9 cellular contexts compared by ENCODE assay signal in genomic region chr17:8140058-8140412, GRCh38. TPM values are rescaled to one million over a fixed set of nuclear protein-coding genes. Genes with fewer than 3 reads are reported as not detected.
DNase-seq lines count a peak whose midpoint lies in the region; ATAC-seq and TF ChIP-seq lines count a peak whose summit lies in the region.
"Had no signal": no experiment of that assay in that cellular context is flagged by ENCODE, and none has a peak within 500 bp of the region (broad histone marks: within the 10 kb centered on the region; RNA-seq: fewer than 3 reads in every experiment).

No MANE protein-coding gene starts in this region.

- 77% methylated on average over 11 of the region's 11 CpGs for WGBS in prostate gland

- H3K9me3 ChIP-seq in RWPE2 (ENCODE audit: severe bottlenecking): no peaks in the 10 kb centered on the region
- no peaks in the 10 kb centered on the region for H3K9me3 ChIP-seq in prostate gland
- H3K9me3 ChIP-seq: SJSA1 had no signal

- no peak for TF ChIP-seq POLR2A in prostate gland (IDR thresholded peaks at IDR 0.05)

- DNase-seq in RWPE2 (ENCODE audit: low spot score): no peak
- DNase-seq in left ventricle myocardium superior: peak; percentile 54
- no peak for DNase-seq in prostate gland (ENCODE audit: low spot score)
- no peak for DNase-seq in kidney tubule cell (ENCODE audit: low spot score)

- intact Hi-C loops in left ventricle myocardium superior (cut with micrococcal nuclease): no loop called here
- intact Hi-C loops in prostate gland (cut with DNase I): no loop called here

- TF ChIP-seq CTCF in C4-2B (conservative IDR thresholded peaks at IDR 0.05) (no peak), RWPE2 (IDR thresholded peaks at IDR 0.05; ENCODE audit: poor library complexity, severe bottlenecking) (no peak), prostate gland (IDR thresholded peaks at IDR 0.05) (no peak)

- no peaks in the 10 kb centered on the region for H3K27me3 ChIP-seq in RWPE2 (ENCODE audit: insufficient read depth, poor library complexity, severe bottlenecking)
- no peaks in the 10 kb centered on the region for H3K27me3 ChIP-seq in prostate gland (replicated peaks; ENCODE audit: insufficient read depth)
- H3K27me3 ChIP-seq: SJSA1 had no signal

- peaks cover 2% of the 10 kb centered on the region for H3K4me1 ChIP-seq in RWPE2 (ENCODE audit: insufficient read depth, poor library complexity, severe bottlenecking)
- H3K4me1 ChIP-seq in prostate gland (replicated peaks): no peaks in the 10 kb centered on the region

- H3K4me3 ChIP-seq in RWPE2 (ENCODE audit: severe bottlenecking) (no peak overlapping the region), prostate gland (no peak overlapping the region)
- H3K4me3 ChIP-seq: SJSA1 had no signal

- ATAC-seq in RWPE2 (ENCODE audit: low read depth) (no peak), left ventricle myocardium superior (peak; percentile 7), GM21737 (IDR thresholded peaks at IDR 0.05; ENCODE audit: unreplicated experiment) (no peak), GM19351 (IDR thresholded peaks at IDR 0.05; ENCODE audit: unreplicated experiment) (no peak)
- no peak for ATAC-seq in activated CD4-positive, CD25-positive, alpha-beta regulatory T cell treated with anti-CD3 and anti-CD28 coated beads, Interleukin-2, amount 50 U/mL, for 24 hours

- H3K27ac ChIP-seq in C4-2B: peak overlapping the region; percentile 58; the same call in 1 of the 2 replicates
- peak overlapping the region; percentile 66 for H3K27ac ChIP-seq in RWPE2 (ENCODE audit: poor library complexity, severe bottlenecking)
- H3K27ac ChIP-seq in prostate gland: peak overlapping the region; percentile 92 to 94
- H3K27ac ChIP-seq: SJSA1 had no signal

- H3K36me3 ChIP-seq in RWPE2 (ENCODE audit: low read depth) (peaks cover 54% of the 10 kb centered on the region), prostate gland (peaks cover 34 to 46% of the 10 kb centered on the region in 2 donors)

RNA-seq across cellular contexts. Expression of gene PER1, which starts 12.2 kb away (rescaled TPM):
- total RNA-seq in left ventricle myocardium superior (126 TPM), prostate gland (100 to 1,000 TPM; 119 to 142 TPM)

RNA-seq across cellular contexts. Expression of gene HES7, which starts 16.1 kb away (rescaled TPM):
- not detected for total RNA-seq in left ventricle myocardium superior
- total RNA-seq in prostate gland: under 1 TPM in 1 of 2 donors, not detected in 1; 0.34 TPM
- total RNA-seq: SJSA1 had no signal

RNA-seq across cellular contexts. Expression of gene ALOXE3, which starts 21.7 kb away (rescaled TPM):
- total RNA-seq in left ventricle myocardium superior (not detected), prostate gland (1 to 10 TPM in 1 of 2 donors, not detected in 1; 2.4 TPM)
- total RNA-seq: SJSA1 had no signal

RNA-seq across cellular contexts. Expression of gene VAMP2, which starts 22.7 kb away (rescaled TPM):
- total RNA-seq in left ventricle myocardium superior: 62.3 TPM
- total RNA-seq in prostate gland: 10 to 100 TPM; 34.2 to 65.2 TPM

RNA-seq across cellular contexts. Expression of gene TMEM107, which starts 36.1 kb away (rescaled TPM):
- total RNA-seq in left ventricle myocardium superior (5.2 TPM), prostate gland (10 to 100 TPM in 1 of 2 donors, 1 to 10 TPM in 1; 8.6 to 13.9 TPM)
